Comparison of ENCODE assay signal across 17 cellular contexts in genomic region chr1:183562701-183563100, GRCh38. TPM values are rescaled to one million over a fixed set of nuclear protein-coding genes. Genes with fewer than 3 reads are reported as not detected.
DNase-seq lines count a peak whose midpoint lies in the region; ATAC-seq, FAIRE-seq and TF ChIP-seq lines count a peak whose summit lies in the region.
"Had no signal": no experiment of that assay in that cellular context is flagged by ENCODE, and none has a peak within 500 bp of the region (broad histone marks: within the 10 kb centered on the region; RNA-seq: fewer than 3 reads in every experiment).

No MANE protein-coding gene starts in this region.

- no peak for ATAC-seq in HG03439 (IDR thresholded peaks at IDR 0.05; ENCODE audit: unreplicated experiment)
- ATAC-seq in pancreas = no peak
- no peak for ATAC-seq in activated T-cell treated with anti-CD3 and anti-CD28 coated beads, Interleukin-2, amount 50 U/mL, for 4 hours

- peaks cover 17% of the 10 kb centered on the region for H3K9me3 ChIP-seq in neutrophil
- no peaks in the 10 kb centered on the region for H3K9me3 ChIP-seq in pancreas

- peak overlapping the region in 6 of 7 donors; percentile 20 to 83 (median 54) for H3K27ac Mint-ChIP-seq in CD14-positive monocyte
- peak overlapping the region; percentile 52 for H3K27ac Mint-ChIP-seq in endothelial cell (ENCODE audit: unreplicated experiment)

- H3K36me3 Mint-ChIP-seq in CD14-positive monocyte = peaks cover 91 to 98% of the 10 kb centered on the region in 2 donors
- peaks cover 11% of the 10 kb centered on the region for H3K36me3 Mint-ChIP-seq in endothelial cell (ENCODE audit: low read depth, unreplicated experiment)
- no peaks in the 10 kb centered on the region for H3K36me3 Mint-ChIP-seq in activated T-cell treated with anti-CD3 and anti-CD28 coated beads, Interleukin-2, amount 50 U/mL, for 4 hours (ENCODE audit: insufficient read depth)

- TF ChIP-seq CTCF in CD14-positive monocyte (IDR thresholded peaks at IDR 0.05) (no peak), endothelial cell (IDR thresholded peaks at IDR 0.05; ENCODE audit: unreplicated experiment) (no peak), neutrophil (IDR thresholded peaks at IDR 0.05) (no peak), pancreas (IDR thresholded peaks at IDR 0.05) (no peak)

- peaks cover 10% of the 10 kb centered on the region for H3K4me1 Mint-ChIP-seq in CD14-positive monocyte
- H3K4me1 Mint-ChIP-seq in endothelial cell (ENCODE audit: unreplicated experiment) = peaks cover 31% of the 10 kb centered on the region
- peaks cover 4% of the 10 kb centered on the region for H3K4me1 Mint-ChIP-seq in activated T-cell treated with anti-CD3 and anti-CD28 coated beads, Interleukin-2, amount 50 U/mL, for 4 hours (ENCODE audit: low read depth)
- H3K4me1 Mint-ChIP-seq: H9 had no signal

- H3K27ac ChIP-seq in neutrophil = peak overlapping the region; percentile 100
- no peak overlapping the region for H3K27ac ChIP-seq in pancreas

- FAIRE-seq in pancreas (lab: Jason Lieb, UNC) = no peak
- FAIRE-seq: A204.1, GM12891 had no signal

- peaks cover 29 to 30% of the 10 kb centered on the region in 2 experiments for H3K4me1 ChIP-seq in neutrophil (ENCODE audit: control insufficient read depth in 1 of 2, insufficient read depth in 1 of 2, low read depth in 1 of 2, low read length in 1 of 2)
- H3K4me1 ChIP-seq in pancreas = no peaks in the 10 kb centered on the region

- DNase-seq in CD14-positive monocyte (ENCODE audit: low spot score) = no peak
- DNase-seq in amniotic epithelial cell (ENCODE audit: low read depth) = peak; percentile 8
- no peak for DNase-seq in endothelial cell (ENCODE audit: low spot score)
- DNase-seq in pancreas = no peak
- no peak for DNase-seq in activated T-cell treated with anti-CD3 and anti-CD28 coated beads, Interleukin-2, amount 50 U/mL, for 4 hours
- no peak for DNase-seq in putamen (ENCODE audit: low spot score)
- DNase-seq: CD8-positive, alpha-beta memory T cell; DMS 273 treated with DMSO at 0.1 percent for 48 hours; DMS79; GOT3; H9 had no signal

- 69 to 92% methylated on average over 2 of the region's 2 CpGs for WGBS in pancreas, 2 donors

- H3K9me3 Mint-ChIP-seq in CD14-positive monocyte (no peaks in the 10 kb centered on the region), endothelial cell (ENCODE audit: unreplicated experiment) (no peaks in the 10 kb centered on the region)
- H3K9me3 Mint-ChIP-seq in activated T-cell treated with anti-CD3 and anti-CD28 coated beads, Interleukin-2, amount 50 U/mL, for 4 hours = no peaks in the 10 kb centered on the region
- H3K9me3 Mint-ChIP-seq: CD8-positive, alpha-beta memory T cell; H9; IgD-negative memory B cell had no signal

- H3K4me3 ChIP-seq in neutrophil (ENCODE audit: low read depth in 1 of 2, low read length in 1 of 2) (no peak overlapping the region), pancreas (no peak overlapping the region)

- intact Hi-C loops in CD14-positive monocyte (cut with micrococcal nuclease) (loop anchor here in 1 of 2 donors (10.0 kb wide), 1 partner anchor 88 kb away; the partner anchor contains the start of gene SMG7), pancreas (cut with DNase I) (no loop called here)

- H3K27me3 ChIP-seq in neutrophil (no peaks in the 10 kb centered on the region), pancreas (no peaks in the 10 kb centered on the region)

- H3K36me3 ChIP-seq in neutrophil (peaks cover 100% of the 10 kb centered on the region), pancreas (no peaks in the 10 kb centered on the region)

- no peak overlapping the region for H3K4me3 Mint-ChIP-seq in CD14-positive monocyte
- H3K4me3 Mint-ChIP-seq in endothelial cell (ENCODE audit: unreplicated experiment) = no peak overlapping the region
- H3K4me3 Mint-ChIP-seq in activated T-cell treated with anti-CD3 and anti-CD28 coated beads, Interleukin-2, amount 50 U/mL, for 4 hours = no peak overlapping the region
- H3K4me3 Mint-ChIP-seq: CD8-positive, alpha-beta memory T cell; H9; IgD-negative memory B cell had no signal

- H3K27me3 Mint-ChIP-seq in CD14-positive monocyte (ENCODE audit: low read depth in 3 of 3) = peaks cover 0 to 2% (median 1%) of the 10 kb centered on the region in 3 donors
- peaks cover 16% of the 10 kb centered on the region for H3K27me3 Mint-ChIP-seq in endothelial cell (ENCODE audit: unreplicated experiment)
- H3K27me3 Mint-ChIP-seq in activated T-cell treated with anti-CD3 and anti-CD28 coated beads, Interleukin-2, amount 50 U/mL, for 4 hours (ENCODE audit: low read depth) = no peaks in the 10 kb centered on the region
- H3K27me3 Mint-ChIP-seq: CD8-positive, alpha-beta memory T cell; IgD-negative memory B cell had no signal

RNA-seq across cellular contexts. Expression of gene NCF2, which starts 27.6 kb away (rescaled TPM):
- 100 to 1,000 TPM; 557 to 697 TPM for polyA plus RNA-seq in CD14-positive monocyte
- total RNA-seq in endothelial cell (ENCODE audit: unreplicated experiment) = 0.67 TPM
- total RNA-seq in pancreas = 10 to 100 TPM in 2 of 6 donors, 1 to 10 TPM in 3, under 1 TPM in 1; 0.65 to 24.5 (median 2.1) TPM
- polyA plus RNA-seq in pancreas = 1 to 10 TPM; 1.0 to 5.0 TPM
- 1 to 10 TPM in 1 of 3 donors, under 1 TPM in 2; 0.66 to 1.9 (median 0.89) TPM for total RNA-seq in activated T-cell treated with anti-CD3 and anti-CD28 coated beads, Interleukin-2, amount 50 U/mL, for 4 hours
- total RNA-seq: G401, H9 had no signal
